Comparison of ENCODE assay signal across 14 cellular contexts in the genomic region with DNA sequence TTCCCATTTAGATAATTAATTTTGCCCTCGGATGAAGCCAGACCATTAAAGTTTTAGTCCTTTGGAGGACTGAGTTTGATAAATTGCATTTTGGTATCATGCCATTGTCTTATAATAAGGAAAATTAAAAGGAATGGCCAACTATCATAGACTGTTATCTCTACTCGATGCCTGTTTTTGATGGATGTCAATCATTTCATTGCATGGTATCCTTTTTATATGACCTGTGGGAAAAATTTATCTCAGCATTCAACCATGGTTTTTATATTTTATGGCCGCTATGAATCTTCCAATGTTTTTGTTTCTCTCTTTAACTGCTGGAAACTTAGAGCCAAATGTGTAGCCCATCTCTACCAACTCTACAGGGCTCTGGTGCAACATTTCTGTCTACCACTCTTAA. TPM values are rescaled to one million over a fixed set of nuclear protein-coding genes. Genes with fewer than 3 reads are reported as not detected.
DNase-seq lines count a peak whose midpoint lies in the region; ATAC-seq and TF ChIP-seq lines count a peak whose summit lies in the region.
"Had no signal": no experiment of that assay in that cellular context is flagged by ENCODE, and none has a peak within 500 bp of the region (broad histone marks: within the 10 kb centered on the region; RNA-seq: fewer than 3 reads in every experiment).

No MANE protein-coding gene starts in this region.

- TF ChIP-seq CTCF in HEK293 (tag by site-specific recombination; IDR thresholded peaks at IDR 0.05) (no peak), osteocyte (IDR thresholded peaks at IDR 0.05) (no peak)

- no peaks in the 10 kb centered on the region for H3K36me3 ChIP-seq in HEK293 (ENCODE audit: control insufficient read depth in 2 of 2, insufficient read depth in 1 of 2, low read length in 2 of 2)
- H3K36me3 ChIP-seq in naive thymus-derived CD4-positive, alpha-beta T cell (ENCODE audit: control insufficient read depth in 2 of 3, insufficient read depth in 3 of 3, low read length in 3 of 3), result peaks cover 0 to 5% (median 0%) of the 10 kb centered on the region in 3 experiments
- H3K36me3 ChIP-seq: BE2C had no signal

- H3K27ac Mint-ChIP-seq in activated naive CD8-positive, alpha-beta T cell, result peak overlapping the region; percentile 34
- H3K27ac Mint-ChIP-seq in activated naive CD8-positive, alpha-beta T cell treated with anti-CD3 and anti-CD28 coated beads for 36 hours, result no peak overlapping the region
- peak overlapping the region in 6 of 9 donors; percentile 31 to 84 (median 66) for H3K27ac Mint-ChIP-seq in naive thymus-derived CD4-positive, alpha-beta T cell
- H3K27ac Mint-ChIP-seq in osteocyte (ENCODE audit: unreplicated experiment), result no peak overlapping the region
- H3K27ac Mint-ChIP-seq: GM23338 had no signal

- intact Hi-C loops in naive thymus-derived CD4-positive, alpha-beta T cell (cut with micrococcal nuclease), result no loop called here

- no peaks in the 10 kb centered on the region for H3K9me3 ChIP-seq in HEK293 (ENCODE audit: control insufficient read depth, insufficient read depth, low read depth, low read length)
- no peaks in the 10 kb centered on the region for H3K9me3 ChIP-seq in naive thymus-derived CD4-positive, alpha-beta T cell (ENCODE audit: control insufficient read depth in 2 of 3, low read length in 3 of 3)
- H3K9me3 ChIP-seq: BE2C had no signal

- no peak for DNase-seq in activated naive CD8-positive, alpha-beta T cell treated with anti-CD3 and anti-CD28 coated beads for 36 hours
- DNase-seq in naive thymus-derived CD4-positive, alpha-beta T cell, result no peak
- no peak for DNase-seq in osteocyte (ENCODE audit: extremely low spot score, unreplicated experiment)
- DNase-seq: BE2C, DMS79, H7 had no signal

- H3K27me3 Mint-ChIP-seq in activated naive CD8-positive, alpha-beta T cell, result no peaks in the 10 kb centered on the region
- H3K27me3 Mint-ChIP-seq in activated naive CD8-positive, alpha-beta T cell treated with anti-CD3 and anti-CD28 coated beads for 36 hours, result no peaks in the 10 kb centered on the region
- H3K27me3 Mint-ChIP-seq in naive thymus-derived CD4-positive, alpha-beta T cell, result peaks cover 0 to 7% (median 0%) of the 10 kb centered on the region in 5 donors
- peaks cover 3% of the 10 kb centered on the region for H3K27me3 Mint-ChIP-seq in osteocyte (ENCODE audit: unreplicated experiment)

- POLR2A ChIA-PET in HEK293 (lab: Yijun Ruan, JAX), result interaction anchor here (1.5 kb wide), 1 partner anchor 59 kb away, joined by 3 read pairs; a partner anchor contains a TSS
- POLR2A ChIA-PET in naive thymus-derived CD4-positive, alpha-beta T cell (lab: Charles Lee), result interaction anchor here (1.6 kb wide), 1 partner anchor 9 kb away, joined by 7 read pairs; a partner anchor contains a TSS

- H3K4me3 ChIP-seq in HEK293 (ENCODE audit: low read depth, low read length), result no peak overlapping the region
- no peak overlapping the region for H3K4me3 ChIP-seq in naive thymus-derived CD4-positive, alpha-beta T cell (ENCODE audit: low read length)
- H3K4me3 ChIP-seq: GM12878, GM23338 had no signal

- CTCF ChIA-PET in HEK293 (lab: Yijun Ruan, JAX), result interaction anchor here (0.6 to 1.0 kb wide), 2 partner anchors 81 to 292 kb away, joined by 4 read pairs; no protein-coding TSS in a partner anchor
- CTCF ChIA-PET in naive thymus-derived CD4-positive, alpha-beta T cell (lab: Charles Lee), result no interaction called here

- no peaks in the 10 kb centered on the region for H3K9me3 Mint-ChIP-seq in activated naive CD8-positive, alpha-beta T cell (ENCODE audit: low read depth)
- no peaks in the 10 kb centered on the region for H3K9me3 Mint-ChIP-seq in activated naive CD8-positive, alpha-beta T cell treated with anti-CD3 and anti-CD28 coated beads for 36 hours
- peaks cover 0 to 3% (median 0%) of the 10 kb centered on the region in 11 donors for H3K9me3 Mint-ChIP-seq in naive thymus-derived CD4-positive, alpha-beta T cell
- no peaks in the 10 kb centered on the region for H3K9me3 Mint-ChIP-seq in osteocyte (ENCODE audit: unreplicated experiment)
- H3K9me3 Mint-ChIP-seq: GM23338 had no signal

- 0 out of 2 replicates have a peak, but pooled peaks cover 8% of the 10 kb centered on the region for H3K4me1 ChIP-seq in HEK293 (ENCODE audit: control insufficient read depth, insufficient read depth, low read length)
- peaks cover 36% of the 10 kb centered on the region in 2 donors for H3K4me1 ChIP-seq in naive thymus-derived CD4-positive, alpha-beta T cell (ENCODE audit: control insufficient read depth in 2 of 2, insufficient read depth in 2 of 2, low read length in 2 of 2)

- H3K27ac ChIP-seq in HEK293 (ENCODE audit: extremely low read depth, low read depth, low read length), result no peak overlapping the region
- H3K27ac ChIP-seq in naive thymus-derived CD4-positive, alpha-beta T cell (ENCODE audit: low read depth, low read length), result no peak overlapping the region
- H3K27ac ChIP-seq: C4-2B had no signal

- H3K4me1 Mint-ChIP-seq in activated naive CD8-positive, alpha-beta T cell (ENCODE audit: low read depth), result peaks cover 37% of the 10 kb centered on the region
- H3K4me1 Mint-ChIP-seq in activated naive CD8-positive, alpha-beta T cell treated with anti-CD3 and anti-CD28 coated beads for 36 hours, result peaks cover 36% of the 10 kb centered on the region
- H3K4me1 Mint-ChIP-seq in naive thymus-derived CD4-positive, alpha-beta T cell, result peaks cover 23 to 57% (median 28%) of the 10 kb centered on the region in 7 donors
- H3K4me1 Mint-ChIP-seq in osteocyte (ENCODE audit: unreplicated experiment), result peaks cover 7% of the 10 kb centered on the region

- no peak for ATAC-seq in naive thymus-derived CD4-positive, alpha-beta T cell
- no peak for ATAC-seq in GM18520 (IDR thresholded peaks at IDR 0.05; ENCODE audit: unreplicated experiment)
- ATAC-seq in HG03439 (IDR thresholded peaks at IDR 0.05; ENCODE audit: unreplicated experiment), result no peak
- ATAC-seq: GM12878, GM23338, HepG2 had no signal

- H3K36me3 Mint-ChIP-seq in activated naive CD8-positive, alpha-beta T cell, result no peaks in the 10 kb centered on the region
- H3K36me3 Mint-ChIP-seq in activated naive CD8-positive, alpha-beta T cell treated with anti-CD3 and anti-CD28 coated beads for 36 hours, result peaks cover 15% of the 10 kb centered on the region
- H3K36me3 Mint-ChIP-seq in naive thymus-derived CD4-positive, alpha-beta T cell, result peaks cover 0 to 11% (median 4%) of the 10 kb centered on the region in 5 donors
- no peaks in the 10 kb centered on the region for H3K36me3 Mint-ChIP-seq in osteocyte (ENCODE audit: unreplicated experiment)

- H3K27me3 ChIP-seq in naive thymus-derived CD4-positive, alpha-beta T cell (ENCODE audit: control insufficient read depth in 2 of 2, insufficient read depth in 2 of 2, low read length in 2 of 2), result no peaks in the 10 kb centered on the region

- no peak overlapping the region for H3K4me3 Mint-ChIP-seq in activated naive CD8-positive, alpha-beta T cell
- H3K4me3 Mint-ChIP-seq in activated naive CD8-positive, alpha-beta T cell treated with anti-CD3 and anti-CD28 coated beads for 36 hours, result no peak overlapping the region
- no peak overlapping the region for H3K4me3 Mint-ChIP-seq in naive thymus-derived CD4-positive, alpha-beta T cell
- no peak overlapping the region for H3K4me3 Mint-ChIP-seq in osteocyte (ENCODE audit: unreplicated experiment)
- H3K4me3 Mint-ChIP-seq: GM23338 had no signal

TF ChIP-seq in HEK293, 187 proteins besides CTCF, POLR2A, EP300 and RAD21:
- TF ChIP-seq YY1 (tag by site-specific recombination; IDR thresholded peaks at IDR 0.05), result no peak
- TF ChIP-seq OVOL3 (tag by site-specific recombination; IDR thresholded peaks at IDR 0.05), result no peak
- no peak for TF ChIP-seq SALL2 (tag by site-specific recombination; IDR thresholded peaks at IDR 0.05; ENCODE audit: borderline replicate concordance)
- no peak for TF ChIP-seq BCL11A (tag by site-specific recombination; IDR thresholded peaks at IDR 0.05; ENCODE audit: low read depth)
- TF ChIP-seq GLI4 (tag by site-specific recombination; IDR thresholded peaks at IDR 0.05), result no peak
- TF ChIP-seq, protein P1, sequence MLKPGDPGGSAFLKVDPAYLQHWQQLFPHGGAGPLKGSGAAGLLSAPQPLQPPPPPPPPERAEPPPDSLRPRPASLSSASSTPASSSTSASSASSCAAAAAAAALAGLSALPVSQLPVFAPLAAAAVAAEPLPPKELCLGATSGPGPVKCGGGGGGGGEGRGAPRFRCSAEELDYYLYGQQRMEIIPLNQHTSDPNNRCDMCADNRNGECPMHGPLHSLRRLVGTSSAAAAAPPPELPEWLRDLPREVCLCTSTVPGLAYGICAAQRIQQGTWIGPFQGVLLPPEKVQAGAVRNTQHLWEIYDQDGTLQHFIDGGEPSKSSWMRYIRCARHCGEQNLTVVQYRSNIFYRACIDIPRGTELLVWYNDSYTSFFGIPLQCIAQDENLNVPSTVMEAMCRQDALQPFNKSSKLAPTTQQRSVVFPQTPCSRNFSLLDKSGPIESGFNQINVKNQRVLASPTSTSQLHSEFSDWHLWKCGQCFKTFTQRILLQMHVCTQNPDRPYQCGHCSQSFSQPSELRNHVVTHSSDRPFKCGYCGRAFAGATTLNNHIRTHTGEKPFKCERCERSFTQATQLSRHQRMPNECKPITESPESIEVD (tag by site-specific recombination; IDR thresholded peaks at IDR 0.05), result peak; percentile 27; the same call in 1 of the 2 replicates
- TF ChIP-seq GLI2 (tag by site-specific recombination; IDR thresholded peaks at IDR 0.05; ENCODE audit: borderline replicate concordance, low read depth), result no peak
- no peak for TF ChIP-seq ZNF830 (tag by site-specific recombination; IDR thresholded peaks at IDR 0.05; ENCODE audit: low read depth)

RNA-seq across cellular contexts. Expression of a gene that starts 9.9 kb away (rescaled TPM):
- total RNA-seq in activated naive CD8-positive, alpha-beta T cell treated with anti-CD3 and anti-CD28 coated beads for 36 hours, result 100 to 1,000 TPM; 504 to 510 TPM
- 100 to 1,000 TPM in 4 of 5 experiments, 10 to 100 TPM in 1; 87.6 to 223 (median 126) TPM for total RNA-seq in naive thymus-derived CD4-positive, alpha-beta T cell
- 100 to 1,000 TPM; 121 to 185 TPM for polyA plus RNA-seq in naive thymus-derived CD4-positive, alpha-beta T cell
- 130 and 132 TPM in 2 replicates for total RNA-seq in osteocyte

RNA-seq across cellular contexts. Expression of a gene that starts 47.1 kb away (rescaled TPM):
- 1 to 10 TPM; 4.8 to 5.7 TPM for total RNA-seq in activated naive CD8-positive, alpha-beta T cell treated with anti-CD3 and anti-CD28 coated beads for 36 hours
- total RNA-seq in naive thymus-derived CD4-positive, alpha-beta T cell, result 10 to 100 TPM in 2 of 5 experiments, 1 to 10 TPM in 3; 2.7 to 11.6 (median 7.1) TPM
- 1 to 10 TPM; 5.9 to 6.8 TPM for polyA plus RNA-seq in naive thymus-derived CD4-positive, alpha-beta T cell
- total RNA-seq in osteocyte, result 1.8 and 2.4 TPM in 2 replicates
- total RNA-seq: H7 had no signal

RNA-seq across cellular contexts. Expression of a gene that starts 58.8 kb away (rescaled TPM):
- total RNA-seq in activated naive CD8-positive, alpha-beta T cell treated with anti-CD3 and anti-CD28 coated beads for 36 hours, result 10 to 100 TPM; 59.0 to 61.6 TPM
- 10 to 100 TPM; 40.9 to 84.3 (median 62.7) TPM for total RNA-seq in naive thymus-derived CD4-positive, alpha-beta T cell
- polyA plus RNA-seq in naive thymus-derived CD4-positive, alpha-beta T cell, result 10 to 100 TPM; 17.9 to 19.1 TPM
- total RNA-seq in osteocyte, result 27.7 and 28.5 TPM in 2 replicates

Comparison
In these comparisons a context has a peak if more than half of its experiments do, and no peak if none do; other contexts are left out.
1. H3K27ac Mint-ChIP-seq: peak in activated naive CD8-positive, alpha-beta T cell (single experiment) and naive thymus-derived CD4-positive, alpha-beta T cell (6 of 9); none in activated naive CD8-positive, alpha-beta T cell treated with anti-CD3 and anti-CD28 coated beads for 36 hours (single experiment) and osteocyte (single experiment).